ENCODE assay signal across 25 cellular contexts in genomic region chr21:16215193-16215592, GRCh38.
A peak's percentile ranks its signal among the peaks of the same experiment; 100 is the strongest.
DNase-seq lines count a peak whose midpoint lies in the region; FAIRE-seq and TF ChIP-seq lines count a peak whose summit lies in the region.
"Had no signal": no experiment of that assay in that cellular context is flagged by ENCODE, and none has a peak within 500 bp of the region (broad histone marks: within the 10 kb centered on the region; RNA-seq: fewer than 3 reads in every experiment).

No MANE protein-coding gene starts in this region.

- peaks cover 3% of the 10 kb centered on the region for H3K9me1 ChIP-seq in endothelial cell of umbilical vein (replicated peaks; ENCODE audit: control insufficient read depth, extremely low read depth, insufficient read depth, low read length)

- no peak overlapping the region for H3K9ac ChIP-seq in endothelial cell of umbilical vein (replicated peaks; ENCODE audit: extremely low read depth, insufficient read depth, low read length)

- no peaks in the 10 kb centered on the region for H3K9me3 Mint-ChIP-seq in mesothelial cell of epicardium
- H3K9me3 Mint-ChIP-seq: CD8-positive, alpha-beta memory T cell had no signal

- intact Hi-C loops in endothelial cell of umbilical vein (cut with micrococcal nuclease): loop anchor here (1.0 kb wide), 1 partner anchor 16 kb away; no protein-coding TSS in a partner anchor
- intact Hi-C loops in uterus (cut with DNase I; ENCODE audit: low total_unique reads): no loop called here

- H3K27me3 ChIP-seq in endothelial cell of umbilical vein (ENCODE audit: control insufficient read depth in 2 of 2, insufficient read depth in 2 of 2, low read length in 2 of 2): no peaks in the 10 kb centered on the region
- H3K27me3 ChIP-seq in uterus: no peaks in the 10 kb centered on the region
- H3K27me3 ChIP-seq: BE2C, SJCRH30 had no signal

- no peaks in the 10 kb centered on the region for H3K36me3 ChIP-seq in endothelial cell of umbilical vein (ENCODE audit: control insufficient read depth in 2 of 2, extremely low read depth in 1 of 2, insufficient read depth in 2 of 2, low read length in 2 of 2)
- no peaks in the 10 kb centered on the region for H3K36me3 ChIP-seq in uterus
- H3K36me3 ChIP-seq: BE2C, SJCRH30 had no signal

- H3K4me2 ChIP-seq in endothelial cell of umbilical vein (ENCODE audit: insufficient read depth, low read length): peak overlapping the region; percentile 60

- DNase-seq in caudate nucleus (lab: John Stamatoyannopoulos, UW): no peak
- DNase-seq in endothelial cell of umbilical vein (ENCODE audit: low read depth, low spot score): peak; percentile 73
- DNase-seq in mesothelial cell of epicardium (ENCODE audit: low spot score in 2 of 2, unreplicated experiment in 2 of 2): no peak
- no peak for DNase-seq in uterus
- DNase-seq in AML-193 (lab: John Stamatoyannopoulos, UW): no peak
- DNase-seq in GF-D8 (lab: John Stamatoyannopoulos, UW): no peak
- no peak for DNase-seq in RCC 7860 (ENCODE audit: low spot score)
- DNase-seq: BE2C; CD8-positive, alpha-beta memory T cell; DMS 273 treated with DMSO at 0.1 percent for 48 hours; DMS79; EL; GDM1; GOT3; HCEC 1CT; Kasumi-1; NCI-H1092 treated with DMSO at 0.1 percent for 48 hours; NCI-H1436 treated with DMSO at 0.1 percent for 48 hours; NCI-H187 treated with DMSO at 0.1 percent for 48 hours; NCI-H2107; NCI-H446; NCI-H774 had no signal

- H3K27ac Mint-ChIP-seq in mesothelial cell of epicardium: peak overlapping the region; percentile 48
- H3K27ac Mint-ChIP-seq: CD14-positive monocyte; CD8-positive, alpha-beta memory T cell had no signal

- TF ChIP-seq POLR2A in endothelial cell of umbilical vein (IDR thresholded peaks at IDR 0.05; ENCODE audit: low read depth, low read length) (no peak), uterus (IDR thresholded peaks at IDR 0.05) (no peak)

- H3K4me3 Mint-ChIP-seq in mesothelial cell of epicardium: no peak overlapping the region
- H3K4me3 Mint-ChIP-seq: CD14-positive monocyte; CD8-positive, alpha-beta memory T cell had no signal

- H3K4me1 Mint-ChIP-seq in mesothelial cell of epicardium: peaks cover 50% of the 10 kb centered on the region
- H3K4me1 Mint-ChIP-seq: CD14-positive monocyte; CD8-positive, alpha-beta memory T cell had no signal

- H3K4me1 ChIP-seq in endothelial cell of umbilical vein (ENCODE audit: control insufficient read depth, extremely low read depth, insufficient read depth, low read length) (peaks cover 26% of the 10 kb centered on the region), uterus (peaks cover 0 to 9% of the 10 kb centered on the region in 2 donors)
- H3K4me1 ChIP-seq: BE2C had no signal

- H3K4me3 ChIP-seq in endothelial cell of umbilical vein (replicated peaks in 1 of 3; ENCODE audit: insufficient read depth in 1 of 3, low read depth in 1 of 3, low read length in 3 of 3): no peak overlapping the region
- no peak overlapping the region for H3K4me3 ChIP-seq in uterus
- H3K4me3 ChIP-seq: SJCRH30 had no signal

- dilution Hi-C loops in endothelial cell of umbilical vein (cut with MboI; ENCODE audit: extremely low pct_ligation_motif_present, low sequenced_read_pairs): no loop called here

- H3K27ac ChIP-seq in caudate nucleus (ENCODE audit: low read depth, low read length) (peak overlapping the region; percentile 29), endothelial cell of umbilical vein (ENCODE audit: insufficient read depth, low read depth, low read length) (no peak overlapping the region), uterus (peak overlapping the region; percentile 61 to 78)
- H3K27ac ChIP-seq: SJCRH30 had no signal

- TF ChIP-seq CTCF in endothelial cell of umbilical vein (IDR thresholded peaks at IDR 0.05; ENCODE audit: extremely low read depth in 1 of 2, insufficient read depth in 1 of 2, low read depth in 1 of 2, low read length in 2 of 2) (no peak), mesothelial cell of epicardium (IDR thresholded peaks at IDR 0.05; ENCODE audit: unreplicated experiment) (no peak), uterus (IDR thresholded peaks at IDR 0.05) (no peak)

- peaks cover 4% of the 10 kb centered on the region for H3K36me3 Mint-ChIP-seq in mesothelial cell of epicardium
- H3K36me3 Mint-ChIP-seq: CD14-positive monocyte; CD8-positive, alpha-beta memory T cell had no signal

- H3K9me3 ChIP-seq in endothelial cell of umbilical vein (replicated peaks; ENCODE audit: control insufficient read depth, insufficient read depth, low read length): no peaks in the 10 kb centered on the region
- H3K9me3 ChIP-seq in uterus: no peaks in the 10 kb centered on the region
- H3K9me3 ChIP-seq: BE2C, SJCRH30 had no signal

- FAIRE-seq in endothelial cell of umbilical vein (lab: Jason Lieb, UNC) (no peak), RCC 7860 (lab: Jason Lieb, UNC) (no peak)
- FAIRE-seq: GM12891 had no signal

- H3K79me2 ChIP-seq in endothelial cell of umbilical vein (ENCODE audit: control insufficient read depth, insufficient read depth, low read length): no peaks in the 10 kb centered on the region

- H4K20me1 ChIP-seq in endothelial cell of umbilical vein (replicated peaks; ENCODE audit: control insufficient read depth, extremely low read depth, insufficient read depth, low read length): no peaks in the 10 kb centered on the region

- CTCF ChIA-PET in endothelial cell of umbilical vein (lab: Charles Lee): interaction anchor here (0.6 to 3.4 kb wide), 8 partner anchors 9 to 133 kb away, joined by 3 to 15 read pairs (median 3); no protein-coding TSS in a partner anchor

- POLR2A ChIA-PET in endothelial cell of umbilical vein (lab: Charles Lee): no interaction called here

- BruUV-seq in endothelial cell of umbilical vein (replicated peaks; lab: Mats Ljungman, UMichigan): no TSS peak

- H3K27me3 Mint-ChIP-seq in mesothelial cell of epicardium (ENCODE audit: low read depth): no peaks in the 10 kb centered on the region
- H3K27me3 Mint-ChIP-seq: CD8-positive, alpha-beta memory T cell had no signal

- H2AFZ ChIP-seq in endothelial cell of umbilical vein (ENCODE audit: low read depth, low read length): peak overlapping the region; percentile 15

TF ChIP-seq in endothelial cell of umbilical vein, 7 proteins besides CTCF, POLR2A, EP300 and RAD21:
- TF ChIP-seq POLR2AphosphoS5 (IDR thresholded peaks at IDR 0.05; ENCODE audit: insufficient read depth, low read depth, low read length): no peak
- TF ChIP-seq MYC (IDR thresholded peaks at IDR 0.05; ENCODE audit: low read depth, low read length): no peak
- TF ChIP-seq GATA2 (IDR thresholded peaks at IDR 0.05; ENCODE audit: insufficient read depth, insufficient read length, low read depth, low read length): no peak
- no peak for TF ChIP-seq MAX (IDR thresholded peaks at IDR 0.05; ENCODE audit: insufficient read depth, insufficient read length)
- TF ChIP-seq FOS (IDR thresholded peaks at IDR 0.05; ENCODE audit: borderline replicate concordance, insufficient read depth, low read length): no peak
- TF ChIP-seq EZH2 (IDR thresholded peaks at IDR 0.05; ENCODE audit: borderline replicate concordance, low read depth, low read length, severe bottlenecking): no peak
- TF ChIP-seq JUN (IDR thresholded peaks at IDR 0.05; ENCODE audit: borderline replicate concordance, insufficient read depth, insufficient read length, low read depth): no peak
TF ChIP-seq in endothelial cell of umbilical vein: peak in this region for 0.
